In genomic region chr14:36852853-36853634, GRCh38 we compare ENCODE assay signal across 13 cellular contexts.
DNase-seq lines count a peak whose midpoint lies in the region; TF ChIP-seq lines count a peak whose summit lies in the region.
"Had no signal": no experiment of that assay in that cellular context is flagged by ENCODE, and none has a peak within 500 bp of the region (broad histone marks: within the 10 kb centered on the region; RNA-seq: fewer than 3 reads in every experiment).

No MANE protein-coding gene starts in this region.

- H3K4ac ChIP-seq in trophoblast cell (ENCODE audit: low read depth, low read length), result no peak overlapping the region

- no peak overlapping the region for H3K18ac ChIP-seq in trophoblast cell (ENCODE audit: low read length)

- no peaks in the 10 kb centered on the region for H3K79me1 ChIP-seq in trophoblast cell (ENCODE audit: low read length)

- H3K4me1 ChIP-seq in fibroblast of lung (ENCODE audit: control insufficient read depth, extremely low read depth, insufficient read depth, low read length), result no peaks in the 10 kb centered on the region
- H3K4me1 ChIP-seq in trophoblast cell (ENCODE audit: control insufficient read depth in 1 of 2, insufficient read depth in 2 of 2, low read length in 2 of 2), result no peaks in the 10 kb centered on the region
- H3K4me1 ChIP-seq: Peyer's patch had no signal

- no peaks in the 10 kb centered on the region for H3K9me3 ChIP-seq in fibroblast of lung (ENCODE audit: control insufficient read depth, insufficient read depth, low read depth, low read length)
- H3K9me3 ChIP-seq in trophoblast cell (ENCODE audit: insufficient read depth, low read depth, low read length), result no peaks in the 10 kb centered on the region
- H3K9me3 ChIP-seq: Peyer's patch had no signal

- no peak overlapping the region for H3K27ac ChIP-seq in fibroblast of lung (ENCODE audit: insufficient read depth, low read length)
- no peak overlapping the region for H3K27ac ChIP-seq in trophoblast cell (ENCODE audit: low read depth, low read length)
- H3K27ac ChIP-seq: coronary artery, Peyer's patch had no signal

- no peaks in the 10 kb centered on the region for H3K79me2 ChIP-seq in fibroblast of lung (ENCODE audit: control insufficient read depth, insufficient read depth, low read length)
- H3K79me2 ChIP-seq in trophoblast cell (ENCODE audit: control insufficient read depth, insufficient read depth, low read length, poor library complexity), result no peaks in the 10 kb centered on the region

- H3K36me3 ChIP-seq in fibroblast of lung (ENCODE audit: control insufficient read depth, insufficient read depth, low read length), result no peaks in the 10 kb centered on the region
- H3K36me3 ChIP-seq in trophoblast cell (ENCODE audit: control insufficient read depth in 1 of 2, insufficient read depth in 2 of 2, low read length in 2 of 2), result no peaks in the 10 kb centered on the region
- H3K36me3 ChIP-seq: Peyer's patch had no signal

- H3K9ac ChIP-seq in fibroblast of lung (ENCODE audit: insufficient read depth, low read length) (no peak overlapping the region), trophoblast cell (ENCODE audit: low read length) (no peak overlapping the region)

- no peaks in the 10 kb centered on the region for H4K20me1 ChIP-seq in fibroblast of lung (ENCODE audit: control insufficient read depth, extremely low read depth, insufficient read depth, low read length)

- no peak overlapping the region for H2BK12ac ChIP-seq in trophoblast cell (ENCODE audit: low read length)

- H2BK5ac ChIP-seq in trophoblast cell (ENCODE audit: low read depth, low read length, poor library complexity), result no peak overlapping the region

- H3K27me3 ChIP-seq in fibroblast of lung (ENCODE audit: control insufficient read depth, insufficient read depth, low read length), result no peaks in the 10 kb centered on the region
- no peaks in the 10 kb centered on the region for H3K27me3 ChIP-seq in trophoblast cell (ENCODE audit: insufficient read depth, low read length)
- H3K27me3 ChIP-seq: Peyer's patch had no signal

- H3K4me3 ChIP-seq in fibroblast of lung (replicated peaks in 1 of 4; ENCODE audit: control extremely low read depth in 1 of 4, insufficient read depth in 1 of 4, low read depth in 3 of 4, low read length in 4 of 4), result no peak overlapping the region
- H3K4me3 ChIP-seq in trophoblast cell (ENCODE audit: low read depth, low read length), result no peak overlapping the region
- H3K4me3 ChIP-seq: coronary artery, Peyer's patch had no signal

- DNase-seq in Ammon's horn (ENCODE audit: low spot score) (peak; percentile 9), HuH-7 (ENCODE audit: low spot score) (peak; percentile 13), fibroblast of lung (ENCODE audit: low read depth in 2 of 2) (peak; percentile 28 to 41), trophoblast cell (no peak), A172 (ENCODE audit: low spot score) (no peak), NAMALWA (ENCODE audit: low spot score) (no peak), NCI-H1436 (lab: John Stamatoyannopoulos, UW) (no peak)
- DNase-seq in activated T-cell treated with anti-CD3 and anti-CD28 coated beads, Interleukin-2, amount 50 U/mL, for 48 hours, result no peak
- DNase-seq: activated CD4-positive, alpha-beta memory T cell treated with anti-CD3 and anti-CD28 coated beads, Interleukin-2, amount 10 ng/mL, durations not matched to agents 7 days and 5 days; NCI-H187 treated with DMSO at 0.1 percent for 48 hours; Peyer's patch; posterior cingulate gyrus had no signal

- no peak overlapping the region for H3K14ac ChIP-seq in trophoblast cell (ENCODE audit: low read length)

- no peak overlapping the region for H2BK120ac ChIP-seq in trophoblast cell (ENCODE audit: insufficient read depth, low read length, poor library complexity)

- H4K8ac ChIP-seq in trophoblast cell (ENCODE audit: low read depth, low read length), result no peak overlapping the region

- no peak overlapping the region for H2AK5ac ChIP-seq in trophoblast cell (ENCODE audit: low read length)

- no peak overlapping the region for H3K23ac ChIP-seq in trophoblast cell (ENCODE audit: low read length)

- no peak overlapping the region for H3K4me2 ChIP-seq in fibroblast of lung (ENCODE audit: extremely low read depth, insufficient read depth, low read length)
- no peak overlapping the region for H3K4me2 ChIP-seq in trophoblast cell (ENCODE audit: low read length)

- WGBS in trophoblast cell (ENCODE audit: extremely low coverage, insufficient coverage, insufficient read length), result no CpG with 5 or more reads among the region's 6 CpGs

- H4K12ac ChIP-seq in trophoblast cell (ENCODE audit: low read depth, low read length), result peak overlapping the region; percentile 9

- no peak for TF ChIP-seq CTCF in fibroblast of lung (conservative IDR thresholded peaks at IDR 0.05 in 1 of 2, IDR thresholded peaks at IDR 0.05 in 1 of 2; ENCODE audit: low read depth in 1 of 2, low read length in 2 of 2)

- no peak overlapping the region for H2AFZ ChIP-seq in fibroblast of lung (ENCODE audit: low read length)
- no peak overlapping the region for H2AFZ ChIP-seq in trophoblast cell (ENCODE audit: insufficient read depth, low read length, poor library complexity)

- H4K91ac ChIP-seq in trophoblast cell (ENCODE audit: low read depth, low read length), result no peak overlapping the region

Comparison
In these comparisons a context has a peak if more than half of its experiments do, and no peak if none do; other contexts are left out.
1. DNase-seq: peak in Ammon's horn (single experiment), HuH-7 (single experiment) and fibroblast of lung (2 of 2); none in trophoblast cell (0 of 2), A172 (single experiment), NAMALWA (single experiment), activated T-cell treated with anti-CD3 and anti-CD28 coated beads, Interleukin-2, amount 50 U/mL, for 48 hours (0 of 2) and NCI-H1436 (single experiment).